8 cellular contexts compared by ENCODE assay signal in genomic region chr14:75259510-75259855, GRCh38. TPM values are rescaled to one million over a fixed set of nuclear protein-coding genes. Genes with fewer than 3 reads are reported as not detected.
A peak's percentile ranks its signal among the peaks of the same experiment; 100 is the strongest.
DNase-seq lines count a peak whose midpoint lies in the region; ATAC-seq and TF ChIP-seq lines count a peak whose summit lies in the region.

No MANE protein-coding gene starts in this region.

- no peaks in the 10 kb centered on the region for H3K27me3 ChIP-seq in endodermal cell (ENCODE audit: control insufficient read depth, insufficient read depth, low read length, poor library complexity, severe bottlenecking)

- H3K9ac ChIP-seq in endodermal cell (ENCODE audit: extremely low read depth, low read length, poor library complexity, severe bottlenecking) = peak overlapping the region; percentile 91

- peaks cover 15% of the 10 kb centered on the region for H3K27me3 Mint-ChIP-seq in activated T-cell treated with anti-CD3 and anti-CD28 coated beads, Interleukin-2, amount 50 U/mL, for 72 hours (ENCODE audit: low read depth)
- H3K27me3 Mint-ChIP-seq in endodermal cell (ENCODE audit: insufficient read depth) = no peaks in the 10 kb centered on the region
- no peaks in the 10 kb centered on the region for H3K27me3 Mint-ChIP-seq in natural killer cell (ENCODE audit: low read depth in 2 of 2)

- no peaks in the 10 kb centered on the region for H3K4me1 ChIP-seq in endodermal cell (ENCODE audit: control insufficient read depth, insufficient read depth, low read length)

- H3K9me3 ChIP-seq in endodermal cell (ENCODE audit: control insufficient read depth, low read length) = no peaks in the 10 kb centered on the region

- peaks cover 21% of the 10 kb centered on the region for H3K4me1 Mint-ChIP-seq in activated T-cell treated with anti-CD3 and anti-CD28 coated beads, Interleukin-2, amount 50 U/mL, for 72 hours (ENCODE audit: low read depth)
- H3K4me1 Mint-ChIP-seq in endodermal cell (peaks cover 29% of the 10 kb centered on the region), natural killer cell (peaks cover 23 to 34% of the 10 kb centered on the region in 2 donors)

- DNase-seq in activated T-cell treated with anti-CD3 and anti-CD28 coated beads, Interleukin-2, amount 50 U/mL, for 72 hours = no peak
- no peak for DNase-seq in activated T-cell treated with anti-CD3 and anti-CD28 coated beads, Interleukin-2, amount 50 U/mL, for 48 hours
- peak; percentile 56 for DNase-seq in RPMI7951 (ENCODE audit: low read depth)
- DNase-seq in endodermal cell = no peak
- no peak for DNase-seq in natural killer cell
- DNase-seq in SKM-1 treated with dmso at 0.1 percent for 144 hours (lab: John Stamatoyannopoulos, UW; ENCODE audit: unreplicated experiment) = no peak

- H3K36me3 ChIP-seq in endodermal cell (ENCODE audit: control insufficient read depth, insufficient read depth, low read length) = no peaks in the 10 kb centered on the region

- peak; percentile 32 for TF ChIP-seq CTCF in endodermal cell (conservative IDR thresholded peaks at IDR 0.05)
- TF ChIP-seq CTCF in natural killer cell (IDR thresholded peaks at IDR 0.05) = no peak

- H3K27ac Mint-ChIP-seq in activated T-cell treated with anti-CD3 and anti-CD28 coated beads, Interleukin-2, amount 50 U/mL, for 72 hours = no peak overlapping the region
- H3K27ac Mint-ChIP-seq in endodermal cell (peak overlapping the region; percentile 99), natural killer cell (peak overlapping the region; percentile 99)

- intact Hi-C loops in natural killer cell (cut with micrococcal nuclease) = loop anchor here (1.0 to 2.0 kb wide), 5 partner anchors 10 to 35 kb away; partner anchors contain the start of gene FOS

- ATAC-seq in activated T-cell treated with anti-CD3 and anti-CD28 coated beads, Interleukin-2, amount 50 U/mL, for 72 hours (replicated peaks in 1 of 2) = no peak
- ATAC-seq in natural killer cell (no peak), HG03342 (IDR thresholded peaks at IDR 0.05; ENCODE audit: unreplicated experiment) (no peak), GM19455 (IDR thresholded peaks at IDR 0.05; ENCODE audit: unreplicated experiment) (no peak)

- no peaks in the 10 kb centered on the region for H3K36me3 Mint-ChIP-seq in activated T-cell treated with anti-CD3 and anti-CD28 coated beads, Interleukin-2, amount 50 U/mL, for 72 hours (ENCODE audit: insufficient read depth in 2 of 2)
- H3K36me3 Mint-ChIP-seq in endodermal cell (ENCODE audit: low read depth) = no peaks in the 10 kb centered on the region
- H3K36me3 Mint-ChIP-seq in natural killer cell = no peaks in the 10 kb centered on the region

- 23% methylated on average over 6 to 7 of the region's 7 CpGs for WGBS in endodermal cell (ENCODE audit: insufficient coverage in 1 of 2, insufficient read length in 1 of 2), 2 experiments

- H3K27ac ChIP-seq in endodermal cell (ENCODE audit: low read depth, low read length) = peak overlapping the region; percentile 96

- peak overlapping the region; percentile 88 to 89 for H3K4me3 Mint-ChIP-seq in activated T-cell treated with anti-CD3 and anti-CD28 coated beads, Interleukin-2, amount 50 U/mL, for 72 hours
- H3K4me3 Mint-ChIP-seq in endodermal cell (peak overlapping the region; percentile 73), natural killer cell (peak overlapping the region; percentile 83)

- peak overlapping the region; percentile 81 for H3K4me3 ChIP-seq in endodermal cell (ENCODE audit: low read length)

- H3K9me3 Mint-ChIP-seq in activated T-cell treated with anti-CD3 and anti-CD28 coated beads, Interleukin-2, amount 50 U/mL, for 72 hours = no peaks in the 10 kb centered on the region
- H3K9me3 Mint-ChIP-seq in endodermal cell = no peaks in the 10 kb centered on the region
- H3K9me3 Mint-ChIP-seq in natural killer cell = no peaks in the 10 kb centered on the region

RNA-seq across cellular contexts. Expression of gene FOS, which starts 19.1 kb away (rescaled TPM):
- 10 to 100 TPM; 39.1 to 41.7 TPM for total RNA-seq in activated T-cell treated with anti-CD3 and anti-CD28 coated beads, Interleukin-2, amount 50 U/mL, for 72 hours
- total RNA-seq in RPMI7951 (2014; rRNA removed; shearing (Covaris generic)) = 6.9 and 7.7 TPM in 2 replicates
- total RNA-seq in endodermal cell (10 to 100 TPM; 10.3 to 14.0 TPM), natural killer cell (1,000 to 10,000 TPM; 2,527 to 3,257 (median 3,104) TPM)
- polyA plus RNA-seq in endodermal cell (2013, experiment 1 of 2) = 7.9 TPM
- 23.5 TPM for polyA plus RNA-seq in endodermal cell (2013, experiment 2 of 2)

Comparison
In these comparisons a context has a peak if more than half of its experiments do, and no peak if none do; other contexts are left out.
1. RNA of gene FOS, which starts 19.1 kb away (total RNA-seq): 2,527 to 3,257 TPM in natural killer cell; 39.1 to 41.7 TPM in activated T-cell treated with anti-CD3 and anti-CD28 coated beads, Interleukin-2, amount 50 U/mL, for 72 hours, 10.3 to 14.0 TPM in endodermal cell and 6.9 to 7.7 TPM in RPMI7951; every median in the first group is over 10 times any median in the second.
2. Peak in every context shown above with its lines, with median percentiles within 50 percentile points of each other: H3K4me3 Mint-ChIP-seq.